In the genomic region with DNA sequence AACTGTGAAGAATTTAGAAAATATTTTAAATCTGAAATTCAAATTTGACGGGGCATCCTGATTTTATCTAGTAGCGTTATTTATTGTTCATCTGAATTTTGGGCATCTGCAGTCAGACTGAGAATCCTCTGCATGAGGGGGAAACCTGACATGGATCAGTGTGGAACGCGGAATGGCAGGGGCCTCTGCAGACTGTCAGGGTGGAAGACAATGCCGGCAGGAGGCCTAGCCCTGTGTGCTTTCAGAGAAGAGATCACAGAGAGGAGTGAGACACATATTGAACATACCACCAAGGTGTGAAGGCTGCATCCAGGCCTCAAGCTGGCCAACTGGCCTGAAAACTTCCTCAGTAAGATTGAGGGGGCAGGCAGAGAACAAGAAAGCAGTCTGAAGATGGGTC, we compare ENCODE assay signal across 31 cellular contexts.
"Had no signal": no experiment of that assay in that cellular context is flagged by ENCODE, and none has a peak within 500 bp of the region (broad histone marks: within the 10 kb centered on the region; RNA-seq: fewer than 3 reads in every experiment).

No MANE protein-coding gene starts in this region.

- H3K4me1 Mint-ChIP-seq: activated CD4-positive, alpha-beta memory T cell treated with anti-CD3 and anti-CD28 coated beads, Interleukin-2, amount 10 ng/mL, durations not matched to agents 7 days and 5 days; activated CD4-positive, alpha-beta T cell treated with anti-CD3 and anti-CD28 coated beads for 36 hours; activated naive CD4-positive, alpha-beta T cell treated with anti-CD3 and anti-CD28 coated beads, Interleukin-2, amount 10 ng/mL, durations not matched to agents 7 days and 5 days; activated naive CD8-positive, alpha-beta T cell treated with anti-CD3 and anti-CD28 coated beads, Interleukin-2, amount 10 ng/mL, durations not matched to agents 7 days and 5 days; activated T-helper 17 cell treated with anti-CD3 and anti-CD28 coated beads, Interleukin-2, amount 50 U/mL, for 72 hours; T-cell had no signal

- H3K27me3 Mint-ChIP-seq: activated CD4-positive, alpha-beta memory T cell treated with anti-CD3 and anti-CD28 coated beads, Interleukin-2, amount 10 ng/mL, durations not matched to agents 7 days and 5 days; activated CD4-positive, alpha-beta T cell treated with anti-CD3 and anti-CD28 coated beads for 36 hours; activated naive CD4-positive, alpha-beta T cell treated with anti-CD3 and anti-CD28 coated beads, Interleukin-2, amount 10 ng/mL, durations not matched to agents 7 days and 5 days; activated naive CD8-positive, alpha-beta T cell treated with anti-CD3 and anti-CD28 coated beads, Interleukin-2, amount 10 ng/mL, durations not matched to agents 7 days and 5 days; activated T-helper 17 cell treated with anti-CD3 and anti-CD28 coated beads, Interleukin-2, amount 50 U/mL, for 72 hours; T-cell had no signal

- H3K4me1 ChIP-seq: adrenal gland, SJSA1 had no signal

- ATAC-seq: activated CD4-positive, alpha-beta T cell treated with anti-CD3 and anti-CD28 coated beads for 36 hours; activated T-helper 17 cell treated with anti-CD3 and anti-CD28 coated beads, Interleukin-2, amount 50 U/mL, for 72 hours; Panc1; T-cell had no signal

- H3K4me3 Mint-ChIP-seq: activated CD4-positive, alpha-beta memory T cell treated with anti-CD3 and anti-CD28 coated beads, Interleukin-2, amount 10 ng/mL, durations not matched to agents 7 days and 5 days; activated CD4-positive, alpha-beta T cell treated with anti-CD3 and anti-CD28 coated beads for 36 hours; activated naive CD4-positive, alpha-beta T cell treated with anti-CD3 and anti-CD28 coated beads, Interleukin-2, amount 10 ng/mL, durations not matched to agents 7 days and 5 days; activated naive CD8-positive, alpha-beta T cell treated with anti-CD3 and anti-CD28 coated beads, Interleukin-2, amount 10 ng/mL, durations not matched to agents 7 days and 5 days; activated T-helper 17 cell treated with anti-CD3 and anti-CD28 coated beads, Interleukin-2, amount 50 U/mL, for 72 hours; T-cell had no signal

- DNase-seq: activated CD4-positive, alpha-beta memory T cell treated with anti-CD3 and anti-CD28 coated beads, Interleukin-2, amount 10 ng/mL, durations not matched to agents 7 days and 5 days; activated CD4-positive, alpha-beta T cell treated with anti-CD3 and anti-CD28 coated beads for 36 hours; activated CD4-positive, alpha-beta T cell treated with anti-CD3 and anti-CD28 coated beads, Interleukin-2, amount 50 U/mL, for 1 hour; activated CD4-positive, CD25-positive, alpha-beta regulatory T cell; activated gamma-delta T cell; activated naive CD4-positive, alpha-beta T cell treated with anti-CD3 and anti-CD28 coated beads, Interleukin-2, amount 10 ng/mL, durations not matched to agents 7 days and 5 days; activated naive CD8-positive, alpha-beta T cell treated with anti-CD3 and anti-CD28 coated beads, Interleukin-2, amount 10 ng/mL, durations not matched to agents 7 days and 5 days; activated T-cell treated with anti-CD3 and anti-CD28 coated beads for 4 hours; activated T-cell treated with anti-CD3 and anti-CD28 coated beads, Interleukin-2, amount 50 U/mL, for 48 hours; adrenal gland; anterior cingulate cortex; IMR-90; Kasumi-1; KBM-7; NCI-H1105 treated with DMSO at 0.1 percent for 48 hours; NCI-H1436 treated with DMSO at 0.1 percent for 48 hours; NCI-H187; NCI-H2081; NCI-H446 treated with DMSO at 0.1 percent for 48 hours; NCI-H524 treated with DMSO at 0.1 percent for 48 hours; NCI-H774; NK-92 treated with Interleukin-12 subunit alpha and Interleukin-12 subunit beta, amount 100 ng/mL, for 24 hours; OCI-M1; Right ventricle myocardium superior; RPMI8226; T-cell; T-helper 2 cell; T1000 had no signal

- H3K36me3 Mint-ChIP-seq: activated naive CD4-positive, alpha-beta T cell treated with anti-CD3 and anti-CD28 coated beads, Interleukin-2, amount 10 ng/mL, durations not matched to agents 7 days and 5 days; activated naive CD8-positive, alpha-beta T cell treated with anti-CD3 and anti-CD28 coated beads, Interleukin-2, amount 10 ng/mL, durations not matched to agents 7 days and 5 days; T-cell had no signal

- H3K4me3 ChIP-seq: adrenal gland, SJSA1 had no signal

- H3K36me3 ChIP-seq: adrenal gland, SJSA1 had no signal

- H3K27me3 ChIP-seq: adrenal gland, SJSA1 had no signal

- H3K27ac Mint-ChIP-seq: activated CD4-positive, alpha-beta memory T cell treated with anti-CD3 and anti-CD28 coated beads, Interleukin-2, amount 10 ng/mL, durations not matched to agents 7 days and 5 days; activated CD4-positive, alpha-beta T cell treated with anti-CD3 and anti-CD28 coated beads for 36 hours; activated naive CD4-positive, alpha-beta T cell treated with anti-CD3 and anti-CD28 coated beads, Interleukin-2, amount 10 ng/mL, durations not matched to agents 7 days and 5 days; activated naive CD8-positive, alpha-beta T cell treated with anti-CD3 and anti-CD28 coated beads, Interleukin-2, amount 10 ng/mL, durations not matched to agents 7 days and 5 days; activated T-helper 17 cell treated with anti-CD3 and anti-CD28 coated beads, Interleukin-2, amount 50 U/mL, for 72 hours; T-cell had no signal

- H3K9me3 Mint-ChIP-seq: activated naive CD8-positive, alpha-beta T cell treated with anti-CD3 and anti-CD28 coated beads, Interleukin-2, amount 10 ng/mL, durations not matched to agents 7 days and 5 days had no signal

- H3K9me3 ChIP-seq: adrenal gland, SJSA1 had no signal

- H3K27ac ChIP-seq: adrenal gland, SJSA1 had no signal
